In the genomic region with DNA sequence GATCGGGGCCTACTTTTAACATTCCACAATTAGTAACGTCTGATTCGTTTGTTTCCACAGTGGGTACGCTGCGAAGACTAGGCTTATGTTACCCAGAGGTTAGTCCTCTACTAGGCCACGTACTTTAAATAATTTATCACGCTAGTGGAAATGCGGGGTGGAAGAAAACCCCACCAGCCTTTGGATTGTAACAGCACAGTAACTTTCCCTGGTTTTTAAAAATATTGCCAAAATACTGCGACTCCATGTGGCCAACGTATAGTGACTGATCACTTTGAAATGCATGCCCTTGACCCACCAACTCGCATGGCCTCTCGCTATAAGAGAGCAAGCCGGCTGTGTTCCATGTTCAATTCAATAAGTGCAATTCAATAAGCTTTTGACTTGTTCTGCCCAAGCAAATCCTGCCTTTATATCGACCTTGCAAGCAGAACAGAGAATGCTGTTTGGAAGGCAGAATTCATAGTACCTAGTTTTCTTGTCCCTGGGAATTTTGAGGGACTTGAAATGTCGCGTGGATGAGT, we compare ENCODE assay signal across 1 cellular context.
TF ChIP-seq lines count a peak whose summit lies in the region.

No MANE protein-coding gene starts in this region.

TF ChIP-seq in HepG2, 621 proteins besides CTCF, POLR2A, EP300 and RAD21 (continued from another document):
- TF ChIP-seq, protein P1, sequence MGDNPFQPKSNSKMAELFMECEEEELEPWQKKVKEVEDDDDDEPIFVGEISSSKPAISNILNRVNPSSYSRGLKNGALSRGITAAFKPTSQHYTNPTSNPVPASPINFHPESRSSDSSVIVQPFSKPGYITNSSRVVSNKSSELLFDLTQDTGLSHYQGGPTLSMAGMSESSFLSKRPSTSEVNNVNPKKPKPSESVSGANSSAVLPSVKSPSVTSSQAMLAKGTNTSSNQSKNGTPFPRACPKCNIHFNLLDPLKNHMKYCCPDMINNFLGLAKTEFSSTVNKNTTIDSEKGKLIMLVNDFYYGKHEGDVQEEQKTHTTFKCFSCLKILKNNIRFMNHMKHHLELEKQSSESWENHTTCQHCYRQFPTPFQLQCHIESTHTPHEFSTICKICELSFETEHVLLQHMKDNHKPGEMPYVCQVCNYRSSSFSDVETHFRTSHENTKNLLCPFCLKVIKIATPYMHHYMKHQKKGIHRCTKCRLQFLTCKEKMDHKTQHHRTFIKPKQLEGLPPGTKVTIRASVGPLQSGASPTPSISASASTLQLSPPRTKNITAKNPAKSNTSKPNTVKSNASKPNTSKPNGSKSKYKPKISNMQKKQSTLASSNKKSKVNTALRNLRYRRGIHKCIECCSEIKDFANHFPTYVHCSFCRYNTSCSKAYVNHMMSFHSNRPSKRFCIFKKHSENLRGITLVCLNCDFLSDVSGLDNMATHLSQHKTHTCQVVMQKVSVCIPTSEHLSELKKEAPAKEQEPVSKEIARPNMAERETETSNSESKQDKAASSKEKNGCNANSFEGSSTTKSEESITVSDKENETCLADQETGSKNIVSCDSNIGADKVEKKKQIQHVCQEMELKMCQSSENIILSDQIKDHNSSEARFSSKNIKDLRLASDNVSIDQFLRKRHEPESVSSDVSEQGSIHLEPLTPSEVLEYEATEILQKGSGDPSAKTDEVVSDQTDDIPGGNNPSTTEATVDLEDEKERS (CRISPR knock-in tag; IDR thresholded peaks at IDR 0.05): 0 out of 2 replicates have a peak, but pooled peaks have one; percentile 44
- TF ChIP-seq ZMYM3 (CRISPR knock-in tag; IDR thresholded peaks at IDR 0.05): peak; percentile 25; the same call in 1 of the 2 replicates
- TF ChIP-seq ZNF816 (CRISPR knock-in tag; IDR thresholded peaks at IDR 0.05; ENCODE audit: borderline replicate concordance): no peak
- 0 out of 2 replicates have a peak, but pooled peaks have one; percentile 38 for TF ChIP-seq PHF21A (CRISPR knock-in tag; IDR thresholded peaks at IDR 0.05)
- TF ChIP-seq PHF8 (CRISPR knock-in tag; IDR thresholded peaks at IDR 0.05): 0 out of 2 replicates have a peak, but pooled peaks have one; percentile 5
- TF ChIP-seq, protein P2, sequence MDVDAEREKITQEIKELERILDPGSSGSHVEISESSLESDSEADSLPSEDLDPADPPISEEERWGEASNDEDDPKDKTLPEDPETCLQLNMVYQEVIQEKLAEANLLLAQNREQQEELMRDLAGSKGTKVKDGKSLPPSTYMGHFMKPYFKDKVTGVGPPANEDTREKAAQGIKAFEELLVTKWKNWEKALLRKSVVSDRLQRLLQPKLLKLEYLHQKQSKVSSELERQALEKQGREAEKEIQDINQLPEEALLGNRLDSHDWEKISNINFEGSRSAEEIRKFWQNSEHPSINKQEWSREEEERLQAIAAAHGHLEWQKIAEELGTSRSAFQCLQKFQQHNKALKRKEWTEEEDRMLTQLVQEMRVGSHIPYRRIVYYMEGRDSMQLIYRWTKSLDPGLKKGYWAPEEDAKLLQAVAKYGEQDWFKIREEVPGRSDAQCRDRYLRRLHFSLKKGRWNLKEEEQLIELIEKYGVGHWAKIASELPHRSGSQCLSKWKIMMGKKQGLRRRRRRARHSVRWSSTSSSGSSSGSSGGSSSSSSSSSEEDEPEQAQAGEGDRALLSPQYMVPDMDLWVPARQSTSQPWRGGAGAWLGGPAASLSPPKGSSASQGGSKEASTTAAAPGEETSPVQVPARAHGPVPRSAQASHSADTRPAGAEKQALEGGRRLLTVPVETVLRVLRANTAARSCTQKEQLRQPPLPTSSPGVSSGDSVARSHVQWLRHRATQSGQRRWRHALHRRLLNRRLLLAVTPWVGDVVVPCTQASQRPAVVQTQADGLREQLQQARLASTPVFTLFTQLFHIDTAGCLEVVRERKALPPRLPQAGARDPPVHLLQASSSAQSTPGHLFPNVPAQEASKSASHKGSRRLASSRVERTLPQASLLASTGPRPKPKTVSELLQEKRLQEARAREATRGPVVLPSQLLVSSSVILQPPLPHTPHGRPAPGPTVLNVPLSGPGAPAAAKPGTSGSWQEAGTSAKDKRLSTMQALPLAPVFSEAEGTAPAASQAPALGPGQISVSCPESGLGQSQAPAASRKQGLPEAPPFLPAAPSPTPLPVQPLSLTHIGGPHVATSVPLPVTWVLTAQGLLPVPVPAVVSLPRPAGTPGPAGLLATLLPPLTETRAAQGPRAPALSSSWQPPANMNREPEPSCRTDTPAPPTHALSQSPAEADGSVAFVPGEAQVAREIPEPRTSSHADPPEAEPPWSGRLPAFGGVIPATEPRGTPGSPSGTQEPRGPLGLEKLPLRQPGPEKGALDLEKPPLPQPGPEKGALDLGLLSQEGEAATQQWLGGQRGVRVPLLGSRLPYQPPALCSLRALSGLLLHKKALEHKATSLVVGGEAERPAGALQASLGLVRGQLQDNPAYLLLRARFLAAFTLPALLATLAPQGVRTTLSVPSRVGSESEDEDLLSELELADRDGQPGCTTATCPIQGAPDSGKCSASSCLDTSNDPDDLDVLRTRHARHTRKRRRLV (CRISPR knock-in tag; IDR thresholded peaks at IDR 0.05): 0 out of 2 replicates have a peak, but pooled peaks have one; percentile 12
- TF ChIP-seq SNAI1 (CRISPR knock-in tag; IDR thresholded peaks at IDR 0.05; ENCODE audit: borderline replicate concordance): no peak
- TF ChIP-seq, protein P3, sequence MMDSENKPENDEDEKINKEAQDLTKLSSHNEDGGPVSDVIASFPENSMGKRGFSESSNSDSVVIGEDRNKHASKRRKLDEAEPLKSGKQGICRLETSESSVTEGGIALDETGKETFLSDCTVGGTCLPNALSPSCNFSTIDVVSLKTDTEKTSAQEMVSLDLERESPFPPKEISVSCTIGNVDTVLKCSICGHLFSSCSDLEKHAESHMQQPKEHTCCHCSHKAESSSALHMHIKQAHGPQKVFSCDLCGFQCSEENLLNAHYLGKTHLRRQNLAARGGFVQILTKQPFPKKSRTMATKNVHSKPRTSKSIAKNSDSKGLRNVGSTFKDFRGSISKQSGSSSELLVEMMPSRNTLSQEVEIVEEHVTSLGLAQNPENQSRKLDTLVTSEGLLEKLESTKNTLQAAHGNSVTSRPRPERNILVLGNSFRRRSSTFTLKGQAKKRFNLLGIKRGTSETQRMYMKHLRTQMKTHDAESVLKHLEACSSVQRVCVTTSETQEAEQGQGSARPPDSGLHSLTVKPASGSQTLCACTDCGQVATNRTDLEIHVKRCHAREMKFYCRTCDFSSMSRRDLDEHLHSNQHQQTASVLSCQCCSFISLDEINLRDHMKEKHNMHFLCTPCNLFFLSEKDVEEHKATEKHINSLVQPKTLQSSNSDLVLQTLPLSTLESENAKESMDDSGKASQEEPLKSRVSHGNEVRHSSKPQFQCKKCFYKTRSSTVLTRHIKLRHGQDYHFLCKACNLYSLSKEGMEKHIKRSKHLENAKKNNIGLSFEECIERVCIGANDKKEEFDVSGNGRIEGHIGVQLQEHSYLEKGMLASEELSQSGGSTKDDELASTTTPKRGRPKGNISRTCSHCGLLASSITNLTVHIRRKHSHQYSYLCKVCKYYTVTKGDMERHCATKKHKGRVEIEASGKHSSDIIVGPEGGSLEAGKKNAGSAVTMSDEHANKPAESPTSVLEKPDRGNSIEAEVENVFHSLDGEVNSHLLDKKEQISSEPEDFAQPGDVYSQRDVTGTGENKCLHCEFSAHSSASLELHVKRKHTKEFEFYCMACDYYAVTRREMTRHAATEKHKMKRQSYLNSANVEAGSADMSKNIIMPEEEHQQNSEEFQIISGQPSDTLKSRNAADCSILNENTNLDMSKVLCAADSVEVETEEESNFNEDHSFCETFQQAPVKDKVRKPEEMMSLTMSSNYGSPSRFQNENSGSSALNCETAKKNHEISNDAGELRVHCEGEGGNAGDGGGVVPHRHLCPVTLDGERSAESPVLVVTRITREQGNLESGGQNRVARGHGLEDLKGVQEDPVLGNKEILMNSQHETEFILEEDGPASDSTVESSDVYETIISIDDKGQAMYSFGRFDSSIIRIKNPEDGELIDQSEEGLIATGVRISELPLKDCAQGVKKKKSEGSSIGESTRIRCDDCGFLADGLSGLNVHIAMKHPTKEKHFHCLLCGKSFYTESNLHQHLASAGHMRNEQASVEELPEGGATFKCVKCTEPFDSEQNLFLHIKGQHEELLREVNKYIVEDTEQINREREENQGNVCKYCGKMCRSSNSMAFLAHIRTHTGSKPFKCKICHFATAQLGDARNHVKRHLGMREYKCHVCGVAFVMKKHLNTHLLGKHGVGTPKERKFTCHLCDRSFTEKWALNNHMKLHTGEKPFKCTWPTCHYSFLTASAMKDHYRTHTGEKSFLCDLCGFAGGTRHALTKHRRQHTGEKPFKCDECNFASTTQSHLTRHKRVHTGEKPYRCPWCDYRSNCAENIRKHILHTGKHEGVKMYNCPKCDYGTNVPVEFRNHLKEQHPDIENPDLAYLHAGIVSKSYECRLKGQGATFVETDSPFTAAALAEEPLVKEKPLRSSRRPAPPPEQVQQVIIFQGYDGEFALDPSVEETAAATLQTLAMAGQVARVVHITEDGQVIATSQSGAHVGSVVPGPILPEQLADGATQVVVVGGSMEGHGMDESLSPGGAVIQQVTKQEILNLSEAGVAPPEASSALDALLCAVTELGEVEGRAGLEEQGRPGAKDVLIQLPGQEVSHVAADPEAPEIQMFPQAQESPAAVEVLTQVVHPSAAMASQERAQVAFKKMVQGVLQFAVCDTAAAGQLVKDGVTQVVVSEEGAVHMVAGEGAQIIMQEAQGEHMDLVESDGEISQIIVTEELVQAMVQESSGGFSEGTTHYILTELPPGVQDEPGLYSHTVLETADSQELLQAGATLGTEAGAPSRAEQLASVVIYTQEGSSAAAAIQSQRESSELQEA (CRISPR knock-in tag; IDR thresholded peaks at IDR 0.05; ENCODE audit: not compliant biosample characterization): peak; percentile 17
- 0 out of 2 replicates have a peak, but pooled peaks have one; percentile 3 for TF ChIP-seq ZNF431 (CRISPR knock-in tag; IDR thresholded peaks at IDR 0.05; ENCODE audit: borderline replicate concordance, low read depth)
- no peak for TF ChIP-seq BORCS8-MEF2B (CRISPR knock-in tag; IDR thresholded peaks at IDR 0.05)
- 0 out of 4 replicates have a peak, but pooled peaks of 1 of the 2 experiments have one; percentile 15 for TF ChIP-seq NR2F1 (CRISPR knock-in tag; IDR thresholded peaks at IDR 0.05)
- peak; percentile 94 for TF ChIP-seq PRPF4 (IDR thresholded peaks at IDR 0.05; ENCODE audit: low read depth, low read length, poor library complexity, severe bottlenecking)
- TF ChIP-seq, protein P4, sequence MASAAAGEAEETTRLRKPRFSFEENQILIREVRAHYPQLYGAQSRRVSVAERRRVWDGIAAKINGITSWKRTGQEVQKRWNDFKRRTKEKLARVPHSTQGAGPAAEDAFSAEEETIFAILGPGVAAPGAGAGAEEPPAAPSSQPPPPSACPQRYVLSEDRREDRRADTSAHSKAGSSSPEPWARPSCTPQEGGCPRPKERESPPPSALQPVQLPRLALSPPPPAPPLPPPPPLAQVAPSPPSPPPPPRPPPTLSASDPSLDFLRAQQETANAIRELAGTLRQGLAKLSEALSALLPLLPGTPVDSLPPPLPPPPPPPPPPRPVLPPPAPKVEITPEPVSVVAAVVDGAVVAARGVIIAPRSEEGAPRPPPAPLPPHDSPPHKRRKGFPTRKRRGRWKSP (CRISPR knock-in tag; IDR thresholded peaks at IDR 0.05): 0 out of 2 replicates have a peak, but pooled peaks have one; percentile 17
- no peak for TF ChIP-seq MIER3 (CRISPR knock-in tag; IDR thresholded peaks at IDR 0.05; ENCODE audit: borderline replicate concordance)
- peak; percentile 6; the same call in 1 of the 2 replicates for TF ChIP-seq POLR2G (IDR thresholded peaks at IDR 0.05; ENCODE audit: low read depth, low read length)
- TF ChIP-seq ZFY (CRISPR knock-in tag; IDR thresholded peaks at IDR 0.05): 0 out of 2 replicates have a peak, but pooled peaks have one; percentile 2
- 0 out of 2 replicates have a peak, but pooled peaks have one; percentile 25 for TF ChIP-seq ZBTB42 (CRISPR knock-in tag; IDR thresholded peaks at IDR 0.05)
- TF ChIP-seq ZNF292 (CRISPR knock-in tag; IDR thresholded peaks at IDR 0.05; ENCODE audit: borderline replicate concordance, low read depth): peak; percentile 51; the same call in 1 of the 2 replicates
- TF ChIP-seq TOPORS (CRISPR knock-in tag; IDR thresholded peaks at IDR 0.05): no peak
- peak; percentile 10 for TF ChIP-seq ASH2L (IDR thresholded peaks at IDR 0.05; ENCODE audit: insufficient read length, low read depth, low read length)
- peak; percentile 8; the same call in 1 of the 2 replicates for TF ChIP-seq ZC3H13 (CRISPR knock-in tag; IDR thresholded peaks at IDR 0.05)
- 0 out of 2 replicates have a peak, but pooled peaks have one; percentile 21 for TF ChIP-seq ZNF703 (CRISPR knock-in tag; IDR thresholded peaks at IDR 0.05; ENCODE audit: borderline replicate concordance)
- peak; percentile 82; the same call in 1 of the 2 replicates for TF ChIP-seq ZNF558 (CRISPR knock-in tag; IDR thresholded peaks at IDR 0.05; ENCODE audit: borderline replicate concordance)
- TF ChIP-seq U2AF2 (IDR thresholded peaks at IDR 0.05; ENCODE audit: low read depth, low read length): 0 out of 2 replicates have a peak, but pooled peaks have one; percentile 10
- peak; percentile 74; the same call in 1 of the 2 replicates for TF ChIP-seq ZNF605 (CRISPR knock-in tag; IDR thresholded peaks at IDR 0.05)
- TF ChIP-seq, protein P5, sequence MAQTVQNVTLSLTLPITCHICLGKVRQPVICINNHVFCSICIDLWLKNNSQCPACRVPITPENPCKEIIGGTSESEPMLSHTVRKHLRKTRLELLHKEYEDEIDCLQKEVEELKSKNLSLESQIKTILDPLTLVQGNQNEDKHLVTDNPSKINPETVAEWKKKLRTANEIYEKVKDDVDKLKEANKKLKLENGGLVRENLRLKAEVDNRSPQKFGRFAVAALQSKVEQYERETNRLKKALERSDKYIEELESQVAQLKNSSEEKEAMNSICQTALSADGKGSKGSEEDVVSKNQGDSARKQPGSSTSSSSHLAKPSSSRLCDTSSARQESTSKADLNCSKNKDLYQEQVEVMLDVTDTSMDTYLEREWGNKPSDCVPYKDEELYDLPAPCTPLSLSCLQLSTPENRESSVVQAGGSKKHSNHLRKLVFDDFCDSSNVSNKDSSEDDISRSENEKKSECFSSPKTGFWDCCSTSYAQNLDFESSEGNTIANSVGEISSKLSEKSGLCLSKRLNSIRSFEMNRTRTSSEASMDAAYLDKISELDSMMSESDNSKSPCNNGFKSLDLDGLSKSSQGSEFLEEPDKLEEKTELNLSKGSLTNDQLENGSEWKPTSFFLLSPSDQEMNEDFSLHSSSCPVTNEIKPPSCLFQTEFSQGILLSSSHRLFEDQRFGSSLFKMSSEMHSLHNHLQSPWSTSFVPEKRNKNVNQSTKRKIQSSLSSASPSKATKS (CRISPR knock-in tag; IDR thresholded peaks at IDR 0.05): 0 out of 2 replicates have a peak, but pooled peaks have one; percentile 27
- no peak for TF ChIP-seq SNRNP70 (IDR thresholded peaks at IDR 0.05; ENCODE audit: low read depth, low read length)
